Comparison of ENCODE assay signal across 7 cellular contexts in the genomic region with DNA sequence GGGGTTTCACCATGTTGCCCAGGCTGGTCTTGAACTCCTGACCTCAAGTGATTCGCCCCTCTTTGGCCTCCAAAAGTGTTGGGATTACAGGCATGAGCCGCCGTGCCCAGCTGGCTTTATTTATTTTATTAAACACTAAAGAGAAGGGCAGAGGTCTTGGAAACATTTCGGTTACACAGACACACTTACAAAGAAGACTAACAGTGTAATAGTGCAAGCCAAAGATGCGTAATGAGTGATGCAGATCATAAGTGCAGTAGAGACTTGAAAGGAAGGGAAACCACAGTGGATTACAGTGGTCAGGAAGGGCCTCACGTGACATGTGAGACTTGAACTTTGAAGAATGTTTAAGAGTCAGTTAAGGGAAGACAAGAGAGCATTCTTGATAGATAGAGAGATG. TPM values are rescaled to one million over a fixed set of nuclear protein-coding genes. Genes with fewer than 3 reads are reported as not detected.
A peak's percentile ranks its signal among the peaks of the same experiment; 100 is the strongest.
DNase-seq lines count a peak whose midpoint lies in the region; ATAC-seq and TF ChIP-seq lines count a peak whose summit lies in the region.

No MANE protein-coding gene starts in this region.

- intact Hi-C loops in breast epithelium (cut with DNase I; ENCODE audit: low total_unique reads): loop anchor here (10.0 kb wide), 1 partner anchor 731 kb away; no protein-coding TSS in a partner anchor

- no peaks in the 10 kb centered on the region for H3K9me3 ChIP-seq in breast epithelium

- no peaks in the 10 kb centered on the region for H3K27me3 ChIP-seq in breast epithelium

- H3K36me3 ChIP-seq in breast epithelium: no peaks in the 10 kb centered on the region

- POLR2A ChIA-PET in activated CD4-positive, alpha-beta memory T cell treated with anti-CD3 and anti-CD28 coated beads, Interleukin-2, amount 10 ng/mL, durations not matched to agents 7 days and 5 days (lab: Charles Lee): interaction anchor here (0.9 to 2.9 kb wide), 5 partner anchors 8 to 51 kb away, joined by 3 to 26 read pairs (median 8); partner anchors contain the start of gene CDK17

- H3K4me3 ChIP-seq in foreskin fibroblast (ENCODE audit: low read depth in 1 of 2, low read length in 2 of 2): no peak overlapping the region
- no peak overlapping the region for H3K4me3 ChIP-seq in breast epithelium

- H3K4me1 Mint-ChIP-seq in activated CD4-positive, alpha-beta memory T cell treated with anti-CD3 and anti-CD28 coated beads, Interleukin-2, amount 10 ng/mL, durations not matched to agents 7 days and 5 days: peaks cover 34% of the 10 kb centered on the region
- peaks cover 28% of the 10 kb centered on the region for H3K4me1 Mint-ChIP-seq in stimulated activated naive CD8-positive, alpha-beta T cell treated with anti-CD3 and anti-CD28 coated beads, Interleukin-15, amount 100 ng/mL, for 72 hours

- H3K4me1 ChIP-seq in breast epithelium: no peaks in the 10 kb centered on the region

- no peaks in the 10 kb centered on the region for H3K27me3 Mint-ChIP-seq in activated CD4-positive, alpha-beta memory T cell treated with anti-CD3 and anti-CD28 coated beads, Interleukin-2, amount 10 ng/mL, durations not matched to agents 7 days and 5 days
- no peaks in the 10 kb centered on the region for H3K27me3 Mint-ChIP-seq in stimulated activated naive CD8-positive, alpha-beta T cell treated with anti-CD3 and anti-CD28 coated beads, Interleukin-15, amount 100 ng/mL, for 72 hours

- H3K4me3 Mint-ChIP-seq in activated CD4-positive, alpha-beta memory T cell treated with anti-CD3 and anti-CD28 coated beads, Interleukin-2, amount 10 ng/mL, durations not matched to agents 7 days and 5 days: peak overlapping the region; percentile 5
- H3K4me3 Mint-ChIP-seq in stimulated activated naive CD8-positive, alpha-beta T cell treated with anti-CD3 and anti-CD28 coated beads, Interleukin-15, amount 100 ng/mL, for 72 hours: peak overlapping the region; percentile 1 to 57

- H3K9me3 Mint-ChIP-seq in activated CD4-positive, alpha-beta memory T cell treated with anti-CD3 and anti-CD28 coated beads, Interleukin-2, amount 10 ng/mL, durations not matched to agents 7 days and 5 days: no peaks in the 10 kb centered on the region
- peaks cover 0 to 5% of the 10 kb centered on the region in 2 donors for H3K9me3 Mint-ChIP-seq in stimulated activated naive CD8-positive, alpha-beta T cell treated with anti-CD3 and anti-CD28 coated beads, Interleukin-15, amount 100 ng/mL, for 72 hours

- TF ChIP-seq POLR2A in breast epithelium (IDR thresholded peaks at IDR 0.05): no peak

- peak overlapping the region; percentile 69 for H3K27ac Mint-ChIP-seq in activated CD4-positive, alpha-beta memory T cell treated with anti-CD3 and anti-CD28 coated beads, Interleukin-2, amount 10 ng/mL, durations not matched to agents 7 days and 5 days
- peak overlapping the region; percentile 0 for H3K27ac Mint-ChIP-seq in stimulated activated naive CD8-positive, alpha-beta T cell treated with anti-CD3 and anti-CD28 coated beads, Interleukin-15, amount 100 ng/mL, for 72 hours

- DNase-seq in HT1080 (ENCODE audit: low read depth) (peak; percentile 98), foreskin fibroblast (peak; percentile 82 to 89), middle frontal gyrus (ENCODE audit: extremely low spot score, low spot score) (no peak), breast epithelium (ENCODE audit: low spot score in 2 of 2) (no peak)
- peak; percentile 85 for DNase-seq in activated CD4-positive, alpha-beta memory T cell treated with anti-CD3 and anti-CD28 coated beads, Interleukin-2, amount 10 ng/mL, durations not matched to agents 7 days and 5 days
- DNase-seq in stimulated activated naive CD8-positive, alpha-beta T cell treated with anti-CD3 and anti-CD28 coated beads, Interleukin-15, amount 100 ng/mL, for 72 hours: peak; percentile 52 to 75

- TF ChIP-seq CTCF in foreskin fibroblast (IDR thresholded peaks at IDR 0.05; ENCODE audit: low read depth, low read length): no peak
- no peak for TF ChIP-seq CTCF in breast epithelium (IDR thresholded peaks at IDR 0.05)

- ATAC-seq in GM19452 (IDR thresholded peaks at IDR 0.05; ENCODE audit: unreplicated experiment): peak; percentile 58
- ATAC-seq in stimulated activated naive CD8-positive, alpha-beta T cell treated with anti-CD3 and anti-CD28 coated beads, Interleukin-15, amount 100 ng/mL, for 72 hours: peak; percentile 100

- CTCF ChIA-PET in activated CD4-positive, alpha-beta memory T cell treated with anti-CD3 and anti-CD28 coated beads, Interleukin-2, amount 10 ng/mL, durations not matched to agents 7 days and 5 days (lab: Charles Lee): interaction anchor here (1.3 to 1.5 kb wide), 2 partner anchors 12 to 33 kb away, joined by 4 to 5 read pairs; partner anchors contain the start of gene CDK17

- no peak overlapping the region for H3K27ac ChIP-seq in breast epithelium

- peaks cover 3% of the 10 kb centered on the region for H3K36me3 Mint-ChIP-seq in activated CD4-positive, alpha-beta memory T cell treated with anti-CD3 and anti-CD28 coated beads, Interleukin-2, amount 10 ng/mL, durations not matched to agents 7 days and 5 days (ENCODE audit: low read depth)

RNA-seq across cellular contexts. Expression of gene CDK17, which starts 33.9 kb away (rescaled TPM):
- 53.8 and 57.6 TPM in 2 replicates for total RNA-seq in HT1080 (2014; rRNA removed; shearing (Covaris generic))
- 76.4 and 101 TPM in 2 replicates for polyA plus RNA-seq in HT1080 (2015; cell fraction: cytosol; rRNA removed)
- 159 and 168 TPM in 2 replicates for polyA plus RNA-seq in HT1080 (2015; cell fraction: nucleus; rRNA removed)
- total RNA-seq in activated CD4-positive, alpha-beta memory T cell treated with anti-CD3 and anti-CD28 coated beads, Interleukin-2, amount 10 ng/mL, durations not matched to agents 7 days and 5 days: 10 to 100 TPM; 41.5 to 42.5 TPM
- 100 to 1,000 TPM in 1 of 3 donors, 10 to 100 TPM in 2; 47.7 to 113 (median 81.0) TPM for total RNA-seq in breast epithelium

RNA-seq across cellular contexts. Expression of gene CFAP54, which starts 55.3 kb away (rescaled TPM):
- 0.63 and 5.3 TPM in 2 replicates for total RNA-seq in HT1080 (2014; rRNA removed; shearing (Covaris generic))
- 2.5 and 2.6 TPM in 2 replicates for polyA plus RNA-seq in HT1080 (2015; cell fraction: cytosol; rRNA removed)
- polyA plus RNA-seq in HT1080 (2015; cell fraction: nucleus; rRNA removed): 2.4 and 2.6 TPM in 2 replicates
- under 1 TPM; 0.55 to 0.75 TPM for total RNA-seq in activated CD4-positive, alpha-beta memory T cell treated with anti-CD3 and anti-CD28 coated beads, Interleukin-2, amount 10 ng/mL, durations not matched to agents 7 days and 5 days
- total RNA-seq in breast epithelium: 1 to 10 TPM in 2 of 3 donors, under 1 TPM in 1; 0.48 to 7.3 (median 2.9) TPM

Comparison
In these comparisons a context has a peak if more than half of its experiments do, and no peak if none do; other contexts are left out.
1. DNase-seq: peak in HT1080 (single experiment), activated CD4-positive, alpha-beta memory T cell treated with anti-CD3 and anti-CD28 coated beads, Interleukin-2, amount 10 ng/mL, durations not matched to agents 7 days and 5 days (single experiment), foreskin fibroblast (2 of 2) and stimulated activated naive CD8-positive, alpha-beta T cell treated with anti-CD3 and anti-CD28 coated beads, Interleukin-15, amount 100 ng/mL, for 72 hours (2 of 2); none in middle frontal gyrus (single experiment) and breast epithelium (0 of 2).